ENCODE assay signal across 10 cellular contexts in genomic region chr14:53325176-53325806, GRCh38.
DNase-seq lines count a peak whose midpoint lies in the region; ATAC-seq, FAIRE-seq and TF ChIP-seq lines count a peak whose summit lies in the region.
"Had no signal": no experiment of that assay in that cellular context is flagged by ENCODE, and none has a peak within 500 bp of the region (broad histone marks: within the 10 kb centered on the region; RNA-seq: fewer than 3 reads in every experiment).

No MANE protein-coding gene starts in this region.

- DNase-seq in NCI-H1694 treated with DMSO at 0.1 percent for 48 hours (lab: John Stamatoyannopoulos, UW) (peak; percentile 12), cerebellar cortex (ENCODE audit: low spot score) (peak; percentile 32), neural progenitor cell (ENCODE audit: low spot score) (peak; percentile 38), SKM-1 (lab: John Stamatoyannopoulos, UW; ENCODE audit: unreplicated experiment) (no peak), GM19239 (ENCODE audit: insufficient read length, low spot score) (no peak), gastrocnemius medialis (no peak), HUDEP-2 (lab: John Stamatoyannopoulos, UW; ENCODE audit: unreplicated experiment in 76 of 76) (no peak)
- DNase-seq: NCI-H510A treated with DMSO at 0.1 percent for 48 hours had no signal

- H3K4me1 ChIP-seq in neural progenitor cell = no peaks in the 10 kb centered on the region
- no peaks in the 10 kb centered on the region for H3K4me1 ChIP-seq in gastrocnemius medialis

- peaks cover 13% of the 10 kb centered on the region for H3K9me3 Mint-ChIP-seq in neural progenitor cell

- H3K36me3 Mint-ChIP-seq in neural progenitor cell = peaks cover 4% of the 10 kb centered on the region

- no peak for TF ChIP-seq POLR2A in gastrocnemius medialis (IDR thresholded peaks at IDR 0.05)

- no peak overlapping the region for H3K4me3 Mint-ChIP-seq in neural progenitor cell
- H3K4me3 Mint-ChIP-seq: activated naive CD8-positive, alpha-beta T cell had no signal

- no peaks in the 10 kb centered on the region for H3F3A ChIP-seq in neural progenitor cell (ENCODE audit: low read depth)

- no peaks in the 10 kb centered on the region for H3K9me3 ChIP-seq in neural progenitor cell (ENCODE audit: low read depth)
- H3K9me3 ChIP-seq in gastrocnemius medialis = no peaks in the 10 kb centered on the region

- no peaks in the 10 kb centered on the region for H3K79me2 ChIP-seq in neural progenitor cell (ENCODE audit: low read depth)

- H3K4me1 Mint-ChIP-seq in neural progenitor cell = peaks cover 14% of the 10 kb centered on the region

- H3K36me3 ChIP-seq in neural progenitor cell = no peaks in the 10 kb centered on the region
- H3K36me3 ChIP-seq in gastrocnemius medialis = no peaks in the 10 kb centered on the region

- H3K27ac ChIP-seq in neural progenitor cell (no peak overlapping the region), gastrocnemius medialis (no peak overlapping the region)

- H3K4me3 ChIP-seq in neural progenitor cell = no peak overlapping the region
- H3K4me3 ChIP-seq in gastrocnemius medialis = no peak overlapping the region

- H4K20me1 ChIP-seq in neural progenitor cell (ENCODE audit: low read depth) = no peaks in the 10 kb centered on the region

- H2AFZ ChIP-seq in neural progenitor cell (replicated peaks) = peak overlapping the region; percentile 50

- in situ Hi-C loops in gastrocnemius medialis (cut with MboI; ENCODE audit: low sequenced_read_pairs in 4 of 4) = no loop called here

- no peak for FAIRE-seq in GM19239 (lab: Jason Lieb, UNC)

- TF ChIP-seq CTCF in GM12873 (IDR thresholded peaks at IDR 0.05; ENCODE audit: insufficient read depth, low read depth, low read length, missing control alignments) = peak; percentile 34
- peak; percentile 67 for TF ChIP-seq CTCF in neural progenitor cell (IDR thresholded peaks at IDR 0.05)
- TF ChIP-seq CTCF in gastrocnemius medialis (IDR thresholded peaks at IDR 0.05 in 4 of 5, conservative IDR thresholded peaks at IDR 0.05 in 1 of 5) = no peak

- H3K27ac Mint-ChIP-seq in neural progenitor cell = no peak overlapping the region
- H3K27ac Mint-ChIP-seq: activated naive CD8-positive, alpha-beta T cell had no signal

- no peak overlapping the region for H3K9ac ChIP-seq in neural progenitor cell

- no peaks in the 10 kb centered on the region for H3K27me3 ChIP-seq in neural progenitor cell
- no peaks in the 10 kb centered on the region for H3K27me3 ChIP-seq in gastrocnemius medialis

- no peak overlapping the region for H3K4me2 ChIP-seq in neural progenitor cell

- H3K27me3 Mint-ChIP-seq in neural progenitor cell (ENCODE audit: insufficient read depth, low read depth) = peaks cover 2% of the 10 kb centered on the region
- H3K27me3 Mint-ChIP-seq: activated naive CD8-positive, alpha-beta T cell had no signal

- no peak for ATAC-seq in gastrocnemius medialis

- intact Hi-C loops in gastrocnemius medialis (cut with DNase I; ENCODE audit: low total_unique reads) = no loop called here

Comparison
In these comparisons a context has a peak if more than half of its experiments do, and no peak if none do; other contexts are left out.
1. CTCF ChIP-seq: peak in GM12873 (single experiment) and neural progenitor cell (single experiment); none in gastrocnemius medialis (0 of 5).
2. DNase-seq: peak in NCI-H1694 treated with DMSO at 0.1 percent for 48 hours (single experiment), cerebellar cortex (single experiment) and neural progenitor cell (single experiment); none in SKM-1 (single experiment), GM19239 (single experiment), gastrocnemius medialis (0 of 2) and HUDEP-2 (0 of 76).